In the genomic region with DNA sequence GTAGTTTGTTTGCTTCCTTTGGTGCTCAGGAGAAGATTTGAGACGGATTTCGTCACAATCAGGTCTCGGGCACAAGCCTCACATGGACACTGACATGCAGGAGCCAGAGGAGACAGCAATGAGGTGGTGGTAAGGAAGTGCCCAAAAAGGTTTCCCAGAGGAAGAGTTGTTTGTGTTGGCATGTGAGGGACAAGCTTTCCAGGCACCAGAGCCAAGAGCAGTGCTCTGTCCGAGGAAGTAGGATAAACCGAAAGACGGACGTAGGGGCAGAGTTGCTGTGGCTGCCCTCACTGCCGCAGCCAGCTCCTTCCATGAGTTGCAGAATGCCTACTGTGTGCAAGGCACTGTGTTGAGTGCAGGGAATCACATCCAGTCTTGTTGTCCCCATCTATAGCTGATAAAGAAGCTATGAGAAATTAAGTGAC, we compare ENCODE assay signal across 8 cellular contexts. TPM values are rescaled to one million over a fixed set of nuclear protein-coding genes. Genes with fewer than 3 reads are reported as not detected.
DNase-seq lines count a peak whose midpoint lies in the region; ATAC-seq and TF ChIP-seq lines count a peak whose summit lies in the region.

No MANE protein-coding gene starts in this region.

- peak overlapping the region; percentile 11 for H3K4me2 ChIP-seq in hepatocyte
- H3K4me2 ChIP-seq in skeletal muscle satellite cell (ENCODE audit: low read length), result peak overlapping the region; percentile 35

- no peaks in the 10 kb centered on the region for H3K9me2 ChIP-seq in hepatocyte (replicated peaks; ENCODE audit: insufficient read depth)

- H3K79me2 ChIP-seq in hepatocyte, result peaks cover 30% of the 10 kb centered on the region

- H3K9me3 ChIP-seq in HEK293 (ENCODE audit: control insufficient read depth, insufficient read depth, low read depth, low read length) (no peaks in the 10 kb centered on the region), hepatocyte (ENCODE audit: low read depth) (no peaks in the 10 kb centered on the region), skeletal muscle satellite cell (replicated peaks; ENCODE audit: low read length) (no peaks in the 10 kb centered on the region)

- peaks cover 39% of the 10 kb centered on the region for H3K36me3 Mint-ChIP-seq in activated T-helper 1 cell treated with anti-CD3 and anti-CD28 coated beads, Interleukin-12 subunit alpha, Interleukin-12 subunit beta, Interleukin-2, Interleukin-4 antibody, amounts not matched to agents 30 ng/mL and 10 ng/mL and 1 ng/mL, durations not matched to agents 14 hours and 24 hours and 36 hours (ENCODE audit: low read depth)

- H3K4me1 Mint-ChIP-seq in activated T-helper 1 cell treated with anti-CD3 and anti-CD28 coated beads, Interleukin-12 subunit alpha, Interleukin-12 subunit beta, Interleukin-2, Interleukin-4 antibody, amounts not matched to agents 30 ng/mL and 10 ng/mL and 1 ng/mL, durations not matched to agents 14 hours and 24 hours and 36 hours (ENCODE audit: low read depth), result peaks cover 51% of the 10 kb centered on the region

- intact Hi-C loops in activated T-helper 1 cell treated with anti-CD3 and anti-CD28 coated beads, Interleukin-12 subunit alpha, Interleukin-12 subunit beta, Interleukin-2, Interleukin-4 antibody, amounts not matched to agents 30 ng/mL and 10 ng/mL and 1 ng/mL, durations not matched to agents 14 hours and 24 hours and 36 hours (cut with micrococcal nuclease), result loop anchor here (1.0 kb wide), 1 partner anchor 69 kb away; no protein-coding TSS in a partner anchor

- CTCF ChIA-PET in HEK293 (lab: Yijun Ruan, JAX), result interaction anchor here (0.6 to 1.7 kb wide), 6 partner anchors 8 to 88 kb away, joined by 3 to 8 read pairs (median 4); a partner anchor contains a TSS

- DNase-seq in activated T-helper 1 cell treated with anti-CD3 and anti-CD28 coated beads, Interleukin-12 subunit alpha, Interleukin-12 subunit beta, Interleukin-2, Interleukin-4 antibody, amounts not matched to agents 30 ng/mL and 10 ng/mL and 1 ng/mL, durations not matched to agents 14 hours and 24 hours and 36 hours (ENCODE audit: low spot score), result no peak
- DNase-seq in hepatocyte (ENCODE audit: low spot score) (no peak), NOMO-1 treated with DMSO at 0.1 percent for 48 hours (lab: John Stamatoyannopoulos, UW; ENCODE audit: unreplicated experiment) (no peak)

- H2AFZ ChIP-seq in hepatocyte, result no peak overlapping the region

- H3K36me3 ChIP-seq in HEK293 (ENCODE audit: control insufficient read depth in 2 of 2, insufficient read depth in 1 of 2, low read length in 2 of 2) (peaks cover 80 to 88% of the 10 kb centered on the region in 2 experiments), hepatocyte (replicated peaks; ENCODE audit: insufficient read depth, low read depth) (no peaks in the 10 kb centered on the region), skeletal muscle satellite cell (ENCODE audit: insufficient read depth, low read length) (peaks cover 49% of the 10 kb centered on the region)

- H3K27ac ChIP-seq in HEK293 (ENCODE audit: extremely low read depth, low read depth, low read length) (peak overlapping the region; percentile 44; the same call in 1 of the 2 replicates), hepatocyte (peak overlapping the region; percentile 81)

- no peak for ATAC-seq in GM18858 (IDR thresholded peaks at IDR 0.05; ENCODE audit: unreplicated experiment)
- ATAC-seq in HG02763 (IDR thresholded peaks at IDR 0.05; ENCODE audit: unreplicated experiment), result no peak
- no peak for ATAC-seq in HG03442 (IDR thresholded peaks at IDR 0.05; ENCODE audit: unreplicated experiment)

- no peaks in the 10 kb centered on the region for H3K9me3 Mint-ChIP-seq in activated T-helper 1 cell treated with anti-CD3 and anti-CD28 coated beads, Interleukin-12 subunit alpha, Interleukin-12 subunit beta, Interleukin-2, Interleukin-4 antibody, amounts not matched to agents 30 ng/mL and 10 ng/mL and 1 ng/mL, durations not matched to agents 14 hours and 24 hours and 36 hours

- H3K27me3 ChIP-seq in hepatocyte, result no peaks in the 10 kb centered on the region
- no peaks in the 10 kb centered on the region for H3K27me3 ChIP-seq in skeletal muscle satellite cell (ENCODE audit: control insufficient read depth, insufficient read depth, low read length)

- peak overlapping the region; percentile 21 for H3K9ac ChIP-seq in skeletal muscle satellite cell (ENCODE audit: low read depth, low read length)

- H3K4me3 Mint-ChIP-seq in activated T-helper 1 cell treated with anti-CD3 and anti-CD28 coated beads, Interleukin-12 subunit alpha, Interleukin-12 subunit beta, Interleukin-2, Interleukin-4 antibody, amounts not matched to agents 30 ng/mL and 10 ng/mL and 1 ng/mL, durations not matched to agents 14 hours and 24 hours and 36 hours, result peak overlapping the region; percentile 81

- no peaks in the 10 kb centered on the region for H3K27me3 Mint-ChIP-seq in activated T-helper 1 cell treated with anti-CD3 and anti-CD28 coated beads, Interleukin-12 subunit alpha, Interleukin-12 subunit beta, Interleukin-2, Interleukin-4 antibody, amounts not matched to agents 30 ng/mL and 10 ng/mL and 1 ng/mL, durations not matched to agents 14 hours and 24 hours and 36 hours (ENCODE audit: insufficient read depth)

- TF ChIP-seq CTCF in HEK293 (tag by site-specific recombination; IDR thresholded peaks at IDR 0.05), result no peak
- TF ChIP-seq CTCF in hepatocyte (IDR thresholded peaks at IDR 0.05; ENCODE audit: poor library complexity), result no peak

- WGBS in hepatocyte (ENCODE audit: low lambda C conversion rate, missing lambda C conversion rate), result 89% methylated on average over 8 of the region's 8 CpGs

- H3K27ac Mint-ChIP-seq in activated T-helper 1 cell treated with anti-CD3 and anti-CD28 coated beads, Interleukin-12 subunit alpha, Interleukin-12 subunit beta, Interleukin-2, Interleukin-4 antibody, amounts not matched to agents 30 ng/mL and 10 ng/mL and 1 ng/mL, durations not matched to agents 14 hours and 24 hours and 36 hours, result peak overlapping the region; percentile 87

- H3K4me3 ChIP-seq in HEK293 (ENCODE audit: low read depth, low read length) (no peak overlapping the region), hepatocyte (no peak overlapping the region), skeletal muscle satellite cell (ENCODE audit: low read length) (no peak overlapping the region)

- H3K4me1 ChIP-seq in HEK293 (ENCODE audit: control insufficient read depth, insufficient read depth, low read length) (no peaks in the 10 kb centered on the region), hepatocyte (ENCODE audit: insufficient read depth) (peaks cover 19% of the 10 kb centered on the region), skeletal muscle satellite cell (ENCODE audit: control insufficient read depth, insufficient read depth, low read length) (peaks cover 39% of the 10 kb centered on the region)

- POLR2A ChIA-PET in HEK293 (lab: Yijun Ruan, JAX), result interaction anchor here (0.5 kb wide), 1 partner anchor 446 kb away, joined by 3 read pairs; no protein-coding TSS in a partner anchor

- H4K20me1 ChIP-seq in hepatocyte (ENCODE audit: insufficient read depth, poor library complexity, severe bottlenecking), result no peaks in the 10 kb centered on the region

TF ChIP-seq in HEK293, 187 proteins besides CTCF, POLR2A, EP300 and RAD21 (continues in another document):
- TF ChIP-seq ZNF248 (tag by site-specific recombination; IDR thresholded peaks at IDR 0.05) (no peak), ZNF23 (tag by site-specific recombination; IDR thresholded peaks at IDR 0.05; ENCODE audit: borderline replicate concordance) (no peak), ZNF266 (tag by site-specific recombination; IDR thresholded peaks at IDR 0.05; ENCODE audit: low read depth) (no peak), MZF1 (tag by site-specific recombination; IDR thresholded peaks at IDR 0.05; ENCODE audit: borderline replicate concordance) (no peak), ZNF138 (tag by site-specific recombination; IDR thresholded peaks at IDR 0.05; ENCODE audit: borderline replicate concordance) (no peak)
- TF ChIP-seq, protein P1, sequence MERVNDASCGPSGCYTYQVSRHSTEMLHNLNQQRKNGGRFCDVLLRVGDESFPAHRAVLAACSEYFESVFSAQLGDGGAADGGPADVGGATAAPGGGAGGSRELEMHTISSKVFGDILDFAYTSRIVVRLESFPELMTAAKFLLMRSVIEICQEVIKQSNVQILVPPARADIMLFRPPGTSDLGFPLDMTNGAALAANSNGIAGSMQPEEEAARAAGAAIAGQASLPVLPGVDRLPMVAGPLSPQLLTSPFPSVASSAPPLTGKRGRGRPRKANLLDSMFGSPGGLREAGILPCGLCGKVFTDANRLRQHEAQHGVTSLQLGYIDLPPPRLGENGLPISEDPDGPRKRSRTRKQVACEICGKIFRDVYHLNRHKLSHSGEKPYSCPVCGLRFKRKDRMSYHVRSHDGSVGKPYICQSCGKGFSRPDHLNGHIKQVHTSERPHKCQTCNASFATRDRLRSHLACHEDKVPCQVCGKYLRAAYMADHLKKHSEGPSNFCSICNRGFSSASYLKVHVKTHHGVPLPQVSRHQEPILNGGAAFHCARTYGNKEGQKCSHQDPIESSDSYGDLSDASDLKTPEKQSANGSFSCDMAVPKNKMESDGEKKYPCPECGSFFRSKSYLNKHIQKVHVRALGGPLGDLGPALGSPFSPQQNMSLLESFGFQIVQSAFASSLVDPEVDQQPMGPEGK (tag by site-specific recombination; IDR thresholded peaks at IDR 0.05), result no peak
- TF ChIP-seq, protein P2, sequence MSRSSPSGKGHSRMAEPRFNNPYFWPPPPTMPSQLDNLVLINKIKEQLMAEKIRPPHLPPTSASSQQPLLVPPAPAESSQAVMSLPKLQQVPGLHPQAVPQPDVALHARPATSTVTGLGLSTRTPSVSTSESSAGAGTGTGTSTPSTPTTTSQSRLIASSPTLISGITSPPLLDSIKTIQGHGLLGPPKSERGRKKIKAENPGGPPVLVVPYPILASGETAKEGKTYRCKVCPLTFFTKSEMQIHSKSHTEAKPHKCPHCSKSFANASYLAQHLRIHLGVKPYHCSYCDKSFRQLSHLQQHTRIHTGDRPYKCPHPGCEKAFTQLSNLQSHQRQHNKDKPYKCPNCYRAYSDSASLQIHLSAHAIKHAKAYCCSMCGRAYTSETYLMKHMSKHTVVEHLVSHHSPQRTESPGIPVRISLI (tag by site-specific recombination; IDR thresholded peaks at IDR 0.05), result no peak

RNA-seq across cellular contexts. Expression of a gene that starts 27.7 kb away (rescaled TPM):
- total RNA-seq in activated T-helper 1 cell treated with anti-CD3 and anti-CD28 coated beads, Interleukin-12 subunit alpha, Interleukin-12 subunit beta, Interleukin-2, Interleukin-4 antibody, amounts not matched to agents 30 ng/mL and 10 ng/mL and 1 ng/mL, durations not matched to agents 14 hours and 24 hours and 36 hours, result 141 and 142 TPM in 2 replicates
- total RNA-seq in hepatocyte, result 90.3 and 112 TPM in 2 replicates
- polyA plus RNA-seq in hepatocyte, result 97.2 and 98.8 TPM in 2 replicates
- 115 and 118 TPM in 2 replicates for total RNA-seq in skeletal muscle satellite cell (2012; rRNA removed)

RNA-seq across cellular contexts. Expression of a gene that starts 44.8 kb away (rescaled TPM):
- 111 and 114 TPM in 2 replicates for total RNA-seq in activated T-helper 1 cell treated with anti-CD3 and anti-CD28 coated beads, Interleukin-12 subunit alpha, Interleukin-12 subunit beta, Interleukin-2, Interleukin-4 antibody, amounts not matched to agents 30 ng/mL and 10 ng/mL and 1 ng/mL, durations not matched to agents 14 hours and 24 hours and 36 hours
- total RNA-seq in hepatocyte, result 11.7 and 13.1 TPM in 2 replicates
- 4.3 TPM in 2 replicates for polyA plus RNA-seq in hepatocyte
- 14.2 and 15.3 TPM in 2 replicates for total RNA-seq in skeletal muscle satellite cell (2012; rRNA removed)
